8 cellular contexts compared by ENCODE assay signal in genomic region chr5:172114875-172115422, GRCh38.
DNase-seq lines count a peak whose midpoint lies in the region; ATAC-seq lines count a peak whose summit lies in the region.

No MANE protein-coding gene starts in this region.

- DNase-seq in CD1c-positive myeloid dendritic cell (ENCODE audit: extremely low spot score) (peak; percentile 97), Right ventricle myocardium superior (peak; percentile 70), NCI-H2227 (lab: John Stamatoyannopoulos, UW; ENCODE audit: unreplicated experiment) (no peak), NCI-H2107 treated with DMSO at 0.1 percent for 48 hours (lab: John Stamatoyannopoulos, UW; ENCODE audit: unreplicated experiment) (no peak)
- DNase-seq in activated CD4-positive, alpha-beta T cell treated with anti-CD3 and anti-CD28 coated beads, Interleukin-2, amount 50 U/mL, for 4 hours: peak; percentile 62 to 68
- peak; percentile 34 for DNase-seq in stimulated activated CD8-positive, alpha-beta memory T cell treated with anti-CD3 and anti-CD28 coated beads, Interleukin-15, amount 100 ng/mL, for 1 hour (ENCODE audit: low read depth)

- intact Hi-C loops in Right ventricle myocardium superior (cut with DNase I): no loop called here

- ATAC-seq in GM21367 (IDR thresholded peaks at IDR 0.05; ENCODE audit: unreplicated experiment): peak; percentile 43
- peak; percentile 30 for ATAC-seq in HG03565 (IDR thresholded peaks at IDR 0.05; ENCODE audit: unreplicated experiment)
- ATAC-seq in Right ventricle myocardium superior (ENCODE audit: poor library complexity): peak; percentile 27

Comparison
In these comparisons a context has a peak if more than half of its experiments do, and no peak if none do; other contexts are left out.
1. DNase-seq: peak in CD1c-positive myeloid dendritic cell (single experiment), activated CD4-positive, alpha-beta T cell treated with anti-CD3 and anti-CD28 coated beads, Interleukin-2, amount 50 U/mL, for 4 hours (2 of 2), Right ventricle myocardium superior (single experiment) and stimulated activated CD8-positive, alpha-beta memory T cell treated with anti-CD3 and anti-CD28 coated beads, Interleukin-15, amount 100 ng/mL, for 1 hour (single experiment); none in NCI-H2227 (single experiment) and NCI-H2107 treated with DMSO at 0.1 percent for 48 hours (single experiment).
2. Peak in every context shown above with its lines, with median percentiles within 50 percentile points of each other: ATAC-seq.